ENCODE assay signal across 27 cellular contexts in genomic region chr12:54750-55535, GRCh38. TPM values are rescaled to one million over a fixed set of nuclear protein-coding genes. Genes with fewer than 3 reads are reported as not detected.
A peak's percentile ranks its signal among the peaks of the same experiment; 100 is the strongest.
DNase-seq lines count a peak whose midpoint lies in the region; ATAC-seq and TF ChIP-seq lines count a peak whose summit lies in the region.
"Had no signal": no experiment of that assay in that cellular context is flagged by ENCODE, and none has a peak within 500 bp of the region (broad histone marks: within the 10 kb centered on the region; RNA-seq: fewer than 3 reads in every experiment).

No MANE protein-coding gene starts in this region.

- H3K4me3 ChIP-seq in Karpas-422 (ENCODE audit: low read length) (no peak overlapping the region), spleen (no peak overlapping the region)
- H3K4me3 ChIP-seq: sigmoid colon had no signal

- H3K4me1 ChIP-seq in Karpas-422 (ENCODE audit: low read length): no peaks in the 10 kb centered on the region
- no peaks in the 10 kb centered on the region for H3K4me1 ChIP-seq in spleen
- H3K4me1 ChIP-seq: sigmoid colon had no signal

- intact Hi-C loops in spleen (cut with DNase I; ENCODE audit: low total_unique reads): no loop called here

- no peak overlapping the region for H2AFZ ChIP-seq in Karpas-422 (ENCODE audit: low read length)

- TF ChIP-seq CTCF in spleen (IDR thresholded peaks at IDR 0.05 in 8 of 11, conservative IDR thresholded peaks at IDR 0.05 in 3 of 11): no peak

- DNase-seq in EL: peak; percentile 2
- DNase-seq in Karpas-422: peak; percentile 41
- peak; percentile 15 for DNase-seq in iPS-NIHi7 (ENCODE audit: extremely low spot score)
- DNase-seq in spleen: peak; percentile 72
- no peak for DNase-seq in activated CD4-positive, alpha-beta T cell treated with anti-CD3 and anti-CD28 coated beads for 4 hours
- DNase-seq in putamen (ENCODE audit: low spot score): no peak
- DNase-seq in NK-92 treated with Interleukin-12 subunit alpha and Interleukin-12 subunit beta, amount 100 ng/mL, for 24 hours (lab: John Stamatoyannopoulos, UW): no peak
- DNase-seq: activated CD4-positive, alpha-beta T cell treated with anti-CD3 and anti-CD28 coated beads for 36 hours; activated CD8-positive, alpha-beta T cell treated with anti-CD3 and anti-CD28 coated beads, Interleukin-2, amount 10 ng/mL, durations not matched to agents 7 days and 5 days; activated T-cell treated with anti-CD3 and anti-CD28 coated beads for 4 hours; Calu3; CD4-positive, CD25-positive, alpha-beta regulatory T cell; DND-41; GOT3; left ventricle myocardium superior; mesendoderm; MM.1S; NCI-H1417; NCI-H2029; NCI-H524 treated with DMSO at 0.1 percent for 48 hours; sigmoid colon; stimulated activated CD4-positive, alpha-beta T cell treated with anti-CD3 and anti-CD28 coated beads, Interleukin-4, amount 100 ng/mL, for 24 hours; substantia nigra; trophoblast cell had no signal

- H3K4me2 ChIP-seq in Karpas-422 (ENCODE audit: low read depth, low read length, poor library complexity, severe bottlenecking): no peak overlapping the region
- H3K4me2 ChIP-seq: KMS-11 had no signal

- 64 to 69% (median 66%) methylated on average over 13 of the region's 13 CpGs for WGBS in spleen, 5 donors

- H3K36me3 ChIP-seq in Karpas-422 (ENCODE audit: insufficient read depth, low read length) (no peaks in the 10 kb centered on the region), spleen (no peaks in the 10 kb centered on the region)
- H3K36me3 ChIP-seq: sigmoid colon had no signal

- no peak for TF ChIP-seq POLR2A in spleen (IDR thresholded peaks at IDR 0.05)

- 0 out of 2 replicates have a peak, but pooled peaks cover 4% of the 10 kb centered on the region for H4K20me1 ChIP-seq in Karpas-422 (ENCODE audit: insufficient read depth, low read depth, low read length)

- no peaks in the 10 kb centered on the region for H3K9me3 ChIP-seq in Karpas-422 (ENCODE audit: low read length)
- peaks cover 0 to 23% (median 13%) of the 10 kb centered on the region in 8 donors for H3K9me3 ChIP-seq in spleen

- H3K27me3 ChIP-seq in Karpas-422 (ENCODE audit: low read length) (0 out of 2 replicates have a peak, but pooled peaks cover 2% of the 10 kb centered on the region), spleen (replicated peaks in 1 of 7) (peaks cover 3 to 75% (median 48%) of the 10 kb centered on the region in 7 donors)

- ATAC-seq in SK-N-SH treated with all-trans-retinoic acid at 6 μM for 48 hours: no peak
- ATAC-seq: activated CD4-positive, alpha-beta T cell treated with anti-CD3 and anti-CD28 coated beads for 36 hours; activated CD8-positive, alpha-beta T cell treated with anti-CD3 and anti-CD28 coated beads, Interleukin-2, amount 10 ng/mL, durations not matched to agents 7 days and 5 days; left ventricle myocardium superior had no signal

- H3K27ac ChIP-seq in Karpas-422 (ENCODE audit: low read length) (no peak overlapping the region), spleen (no peak overlapping the region)
- H3K27ac ChIP-seq: epithelial cell of prostate, KMS-11, sigmoid colon had no signal

- H3K79me2 ChIP-seq in Karpas-422 (ENCODE audit: low read length): no peaks in the 10 kb centered on the region

- no peak overlapping the region for H3K9ac ChIP-seq in Karpas-422 (ENCODE audit: low read length)
- H3K9ac ChIP-seq: KMS-11 had no signal

- no peaks in the 10 kb centered on the region for H3K9me2 ChIP-seq in Karpas-422 (replicated peaks; ENCODE audit: insufficient read depth, low read length)

TF ChIP-seq in SK-N-SH treated with all-trans-retinoic acid at 6 μM for 48 hours, 23 proteins besides CTCF, POLR2A, EP300 and RAD21:
- TF ChIP-seq OSR1 (CRISPR knock-in tag; IDR thresholded peaks at IDR 0.05) (no peak), TSHZ2 (CRISPR knock-in tag; IDR thresholded peaks at IDR 0.05) (no peak), ZNF565 (CRISPR knock-in tag; conservative IDR thresholded peaks at IDR 0.05; ENCODE audit: low read depth) (no peak)
TF ChIP-seq in SK-N-SH treated with all-trans-retinoic acid at 6 μM for 48 hours: peak in this region for 0.

RNA-seq across cellular contexts. Expression of gene IQSEC3, which starts 11.6 kb away (rescaled TPM):
- not detected in 2 replicates for total RNA-seq in Karpas-422 (2014; rRNA removed; shearing (Covaris generic); ENCODE audit: low replicate concordance)
- total RNA-seq in spleen: 1 to 10 TPM in 4 of 7 donors, under 1 TPM in 2, not detected in 1; 0.20 to 1.6 (median 1.3) TPM
- polyA plus RNA-seq in spleen: under 1 TPM; 0.29 to 0.52 (median 0.45) TPM
- total RNA-seq: activated CD4-positive, alpha-beta T cell treated with anti-CD3 and anti-CD28 coated beads for 36 hours; Calu3 had no signal

Comparison
In these comparisons a context has a peak if more than half of its experiments do, and no peak if none do; other contexts are left out.
1. DNase-seq: peak in EL (single experiment), Karpas-422 (single experiment), iPS-NIHi7 (single experiment) and spleen (single experiment); none in activated CD4-positive, alpha-beta T cell treated with anti-CD3 and anti-CD28 coated beads for 4 hours (0 of 2), putamen (single experiment) and NK-92 treated with Interleukin-12 subunit alpha and Interleukin-12 subunit beta, amount 100 ng/mL, for 24 hours (single experiment).